In the genomic region with DNA sequence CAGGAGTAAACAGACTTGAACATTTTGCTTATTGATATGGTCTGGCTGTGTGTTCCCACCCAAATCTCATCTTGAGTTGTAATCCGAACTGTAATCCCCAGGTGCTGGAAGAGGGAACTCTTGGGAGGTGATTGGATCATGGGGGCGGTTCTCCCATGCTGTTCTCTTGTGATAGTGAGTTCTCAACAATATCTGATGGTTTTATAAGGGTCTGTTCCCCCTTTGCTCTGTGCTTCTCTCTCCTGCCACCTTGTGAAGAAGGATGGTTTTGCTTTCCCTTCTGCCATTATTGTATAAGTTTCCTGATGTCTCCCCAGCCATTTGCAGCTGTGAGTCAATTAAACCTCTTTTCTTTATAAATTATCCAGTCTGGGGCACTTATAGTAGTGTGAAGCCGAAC, we compare ENCODE assay signal across 8 cellular contexts. TPM values are rescaled to one million over a fixed set of nuclear protein-coding genes. Genes with fewer than 3 reads are reported as not detected.
DNase-seq lines count a peak whose midpoint lies in the region; ATAC-seq lines count a peak whose summit lies in the region.

No MANE protein-coding gene starts in this region.

- DNase-seq in Caki2 (ENCODE audit: low read depth) (peak; percentile 28), OCI-M2 (lab: John Stamatoyannopoulos, UW; ENCODE audit: unreplicated experiment) (peak; percentile 52), fibroblast of gingiva (ENCODE audit: low read depth) (peak; percentile 30), sciatic nerve (ENCODE audit: low spot score) (no peak), AG08396 (ENCODE audit: low spot score) (no peak)

- in situ Hi-C loops in Caki2 (cut with HindIII; ENCODE audit: low pct_unique_long_range_greater_than_20kb, low sequenced_read_pairs): no loop called here

- intact Hi-C loops in sciatic nerve (cut with DNase I): no loop called here

- ATAC-seq in HG03432 (IDR thresholded peaks at IDR 0.05; ENCODE audit: unreplicated experiment) (peak; percentile 45), sciatic nerve (peak; percentile 57), HG03196 (IDR thresholded peaks at IDR 0.05; ENCODE audit: unreplicated experiment) (no peak), GM19397 (IDR thresholded peaks at IDR 0.05; ENCODE audit: unreplicated experiment) (no peak)

RNA-seq across cellular contexts. Expression of a gene that starts 40.0 kb away (rescaled TPM):
- total RNA-seq in Caki2 (2014; rRNA removed; shearing (Covaris generic); ENCODE audit: low replicate concordance): 7.6 and 10.5 TPM in 2 replicates
- total RNA-seq in sciatic nerve: 36.9 TPM

Comparison
In these comparisons a context has a peak if more than half of its experiments do, and no peak if none do; other contexts are left out.
1. DNase-seq: peak in Caki2 (single experiment), OCI-M2 (single experiment) and fibroblast of gingiva (single experiment); none in sciatic nerve (single experiment) and AG08396 (single experiment).
2. ATAC-seq: peak in HG03432 (single experiment) and sciatic nerve (single experiment); none in HG03196 (single experiment) and GM19397 (single experiment).